2 cellular contexts compared by ENCODE assay signal in genomic region chr1:21839337-21840037, GRCh38.
TF ChIP-seq lines count a peak whose summit lies in the region.

No MANE protein-coding gene starts in this region.

TF ChIP-seq in HEK293, 187 proteins besides CTCF, POLR2A, EP300 and RAD21:
- TF ChIP-seq SP7 (tag by site-specific recombination; IDR thresholded peaks at IDR 0.05) (no peak), ZNF335 (tag by site-specific recombination; conservative IDR thresholded peaks at IDR 0.05) (no peak), ZNF18 (tag by site-specific recombination; IDR thresholded peaks at IDR 0.05) (no peak), ZBTB8A (tag by site-specific recombination; IDR thresholded peaks at IDR 0.05) (no peak), REST (tag by site-specific recombination; IDR thresholded peaks at IDR 0.05) (no peak), FEZF1 (tag by site-specific recombination; IDR thresholded peaks at IDR 0.05) (no peak), ZIC2 (tag by site-specific recombination; IDR thresholded peaks at IDR 0.05) (peak; percentile 38; the same call in 1 of the 2 replicates), SCRT1 (tag by site-specific recombination; IDR thresholded peaks at IDR 0.05; ENCODE audit: borderline replicate concordance) (peak; percentile 49; the same call in 1 of the 2 replicates), HOXD13 (CRISPR knock-in tag; IDR thresholded peaks at IDR 0.05; ENCODE audit: borderline replicate concordance) (no peak), ZNF530 (tag by site-specific recombination; IDR thresholded peaks at IDR 0.05; ENCODE audit: low read depth) (no peak), PATZ1 (tag by site-specific recombination; IDR thresholded peaks at IDR 0.05) (no peak), OSR2 (tag by site-specific recombination; IDR thresholded peaks at IDR 0.05) (no peak), ZNF221 (tag by site-specific recombination; IDR thresholded peaks at IDR 0.05; ENCODE audit: borderline replicate concordance) (no peak), INSM2 (tag by site-specific recombination; IDR thresholded peaks at IDR 0.05) (no peak), SCRT2 (tag by site-specific recombination; IDR thresholded peaks at IDR 0.05) (peak; percentile 69), ZBTB21 (tag by site-specific recombination; IDR thresholded peaks at IDR 0.05) (no peak), GLIS2 (tag by site-specific recombination; IDR thresholded peaks at IDR 0.05) (no peak)

TF ChIP-seq in IMR-90, 13 proteins besides CTCF, POLR2A, EP300 and RAD21:
- TF ChIP-seq MAFK (IDR thresholded peaks at IDR 0.05; ENCODE audit: low read depth, low read length) = no peak
- no peak for TF ChIP-seq BHLHE40 (IDR thresholded peaks at IDR 0.05; ENCODE audit: low read depth, low read length)
- TF ChIP-seq SMC3 (IDR thresholded peaks at IDR 0.05; ENCODE audit: low read depth, low read length) = no peak
- no peak for TF ChIP-seq CEBPB (IDR thresholded peaks at IDR 0.05; ENCODE audit: low read depth, low read length)
- no peak for TF ChIP-seq RFX5 (IDR thresholded peaks at IDR 0.05; ENCODE audit: low read depth, low read length)
- TF ChIP-seq CHD1 (IDR thresholded peaks at IDR 0.05; ENCODE audit: low read depth, low read length) = no peak
- TF ChIP-seq MXI1 (IDR thresholded peaks at IDR 0.05; ENCODE audit: borderline replicate concordance, low read depth, low read length) = no peak
- TF ChIP-seq USF2 (IDR thresholded peaks at IDR 0.05; ENCODE audit: low read depth, low read length) = no peak
- TF ChIP-seq NFE2L2 (IDR thresholded peaks at IDR 0.05; ENCODE audit: low read depth, low read length) = no peak
- no peak for TF ChIP-seq RCOR1 (IDR thresholded peaks at IDR 0.05; ENCODE audit: insufficient replicate concordance, low read length)
- no peak for TF ChIP-seq MAZ (IDR thresholded peaks at IDR 0.05; ENCODE audit: borderline replicate concordance, low read depth, low read length)
- TF ChIP-seq FOS (IDR thresholded peaks at IDR 0.05; ENCODE audit: low read depth, low read length) = no peak
- no peak for TF ChIP-seq ELK1 (IDR thresholded peaks at IDR 0.05; ENCODE audit: borderline replicate concordance, low read depth, low read length)
